Comparison of ENCODE assay signal across 13 cellular contexts in the genomic region with DNA sequence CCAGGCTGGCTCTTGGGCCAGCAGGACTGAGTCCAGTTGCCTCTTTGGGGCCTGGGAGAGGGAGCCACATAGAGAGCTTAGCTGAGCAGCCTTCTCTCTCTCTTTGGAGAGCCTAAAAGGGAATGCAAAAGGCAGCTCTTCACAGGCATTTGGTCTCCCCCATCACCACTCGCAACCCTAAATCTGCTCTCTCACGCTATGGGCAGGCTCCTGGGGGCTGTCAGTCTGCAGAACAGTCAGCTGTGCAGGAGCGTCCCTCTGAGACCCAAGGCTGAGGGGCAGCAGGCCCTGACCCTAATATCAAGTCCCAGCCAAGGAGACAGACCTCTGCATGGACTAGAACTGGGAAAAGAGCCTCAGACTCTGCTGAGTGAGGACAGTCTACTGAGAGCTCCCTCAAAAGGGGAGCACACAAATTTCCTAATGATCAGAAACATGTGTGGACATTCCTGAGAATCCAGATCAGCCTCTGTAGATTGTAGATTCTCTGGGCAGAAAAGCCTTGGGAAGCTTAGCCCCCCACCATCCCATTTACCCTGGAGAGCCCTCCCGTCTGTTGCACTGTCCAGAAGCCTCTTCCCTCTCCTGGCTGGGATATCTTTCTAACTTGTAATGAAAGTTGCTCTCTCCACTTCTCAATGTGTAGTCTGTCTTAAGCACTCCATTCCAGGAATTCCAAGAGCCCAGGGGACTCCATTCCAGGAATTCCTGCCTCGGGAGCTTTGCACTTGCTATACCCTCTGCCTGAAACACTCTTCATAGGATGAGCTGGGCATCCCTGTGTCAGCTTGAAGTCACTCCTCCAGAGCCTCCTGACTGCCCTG.
DNase-seq lines count a peak whose midpoint lies in the region; ATAC-seq and TF ChIP-seq lines count a peak whose summit lies in the region.
"Had no signal": no experiment of that assay in that cellular context is flagged by ENCODE, and none has a peak within 500 bp of the region (broad histone marks: within the 10 kb centered on the region; RNA-seq: fewer than 3 reads in every experiment).

No MANE protein-coding gene starts in this region.

- no peak for TF ChIP-seq POLR2A in breast epithelium (IDR thresholded peaks at IDR 0.05)

- no peaks in the 10 kb centered on the region for H3K4me1 ChIP-seq in breast epithelium
- H3K4me1 ChIP-seq: SJCRH30, uterus had no signal

- peak overlapping the region; percentile 17 to 38 for H3K27ac ChIP-seq in breast epithelium
- H3K27ac ChIP-seq: SJCRH30, uterus had no signal

- peak overlapping the region; percentile 47 for H3K4me3 Mint-ChIP-seq in natural killer cell
- H3K4me3 Mint-ChIP-seq in natural killer cell treated with Interleukin-12 subunit alpha and Interleukin-12 subunit beta and Interleukin-15 and Interleukin-18, amount 100 ng/mL, for 72 hours, result no peak overlapping the region
- H3K4me3 Mint-ChIP-seq in immature natural killer cell, result peak overlapping the region; percentile 49 to 87 (median 81)
- H3K4me3 Mint-ChIP-seq: B cell had no signal

- H3K9me3 ChIP-seq in breast epithelium, result no peaks in the 10 kb centered on the region
- H3K9me3 ChIP-seq: SJCRH30, uterus had no signal

- H3K27ac Mint-ChIP-seq in natural killer cell (peak overlapping the region; percentile 81 to 91), immature natural killer cell (peak overlapping the region; percentile 5 to 91 (median 77))
- H3K27ac Mint-ChIP-seq in natural killer cell treated with Interleukin-12 subunit alpha and Interleukin-12 subunit beta and Interleukin-15 and Interleukin-18, amount 100 ng/mL, for 72 hours, result peak overlapping the region in 1 of 2 donors; percentile 59
- H3K27ac Mint-ChIP-seq: B cell had no signal

- no peaks in the 10 kb centered on the region for H3K9me3 Mint-ChIP-seq in natural killer cell
- H3K9me3 Mint-ChIP-seq in natural killer cell treated with Interleukin-12 subunit alpha and Interleukin-12 subunit beta and Interleukin-15 and Interleukin-18, amount 100 ng/mL, for 72 hours, result no peaks in the 10 kb centered on the region
- H3K9me3 Mint-ChIP-seq in immature natural killer cell, result peaks cover 0 to 2% (median under 1%) of the 10 kb centered on the region in 6 donors

- peaks cover 23 to 49% of the 10 kb centered on the region in 2 donors for H3K4me1 Mint-ChIP-seq in natural killer cell
- H3K4me1 Mint-ChIP-seq in natural killer cell treated with Interleukin-12 subunit alpha and Interleukin-12 subunit beta and Interleukin-15 and Interleukin-18, amount 100 ng/mL, for 72 hours (ENCODE audit: low read depth in 2 of 2), result peaks cover 34 to 39% of the 10 kb centered on the region in 2 donors
- peaks cover 40 to 44% of the 10 kb centered on the region in 2 donors for H3K4me1 Mint-ChIP-seq in immature natural killer cell
- H3K4me1 Mint-ChIP-seq: B cell had no signal

- no peaks in the 10 kb centered on the region for H3K36me3 ChIP-seq in breast epithelium
- H3K36me3 ChIP-seq: SJCRH30, uterus had no signal

- ATAC-seq in natural killer cell (no peak), GM18867 (IDR thresholded peaks at IDR 0.05; ENCODE audit: unreplicated experiment) (no peak)
- ATAC-seq in natural killer cell treated with Interleukin-12 subunit alpha and Interleukin-12 subunit beta and Interleukin-15 and Interleukin-18, amount 100 ng/mL, for 72 hours, result no peak

- H3K27me3 Mint-ChIP-seq in natural killer cell (ENCODE audit: low read depth in 2 of 2) (no peaks in the 10 kb centered on the region), immature natural killer cell (ENCODE audit: low read depth in 3 of 3) (peaks cover 0 to 5% (median 4%) of the 10 kb centered on the region in 3 donors)
- H3K27me3 Mint-ChIP-seq in natural killer cell treated with Interleukin-12 subunit alpha and Interleukin-12 subunit beta and Interleukin-15 and Interleukin-18, amount 100 ng/mL, for 72 hours, result peaks cover 0 to 2% of the 10 kb centered on the region in 2 donors
- H3K27me3 Mint-ChIP-seq: B cell had no signal

- no peaks in the 10 kb centered on the region for H3K27me3 ChIP-seq in breast epithelium
- H3K27me3 ChIP-seq: SJCRH30, uterus had no signal

- H3K4me3 ChIP-seq in breast epithelium, result no peak overlapping the region
- H3K4me3 ChIP-seq: SJCRH30, uterus had no signal

- intact Hi-C loops in natural killer cell (cut with micrococcal nuclease) (no loop called here), breast epithelium (cut with DNase I; ENCODE audit: low total_unique reads) (no loop called here)

- H3K36me3 Mint-ChIP-seq in natural killer cell, result no peaks in the 10 kb centered on the region
- H3K36me3 Mint-ChIP-seq in natural killer cell treated with Interleukin-12 subunit alpha and Interleukin-12 subunit beta and Interleukin-15 and Interleukin-18, amount 100 ng/mL, for 72 hours, result no peaks in the 10 kb centered on the region
- H3K36me3 Mint-ChIP-seq in immature natural killer cell, result peaks cover 0 to 7% (median 0%) of the 10 kb centered on the region in 3 donors

- DNase-seq in natural killer cell, result no peak
- no peak for DNase-seq in natural killer cell treated with Interleukin-12 subunit alpha and Interleukin-12 subunit beta and Interleukin-15 and Interleukin-18, amount 100 ng/mL, for 72 hours (ENCODE audit: low spot score)
- DNase-seq in breast epithelium (ENCODE audit: low spot score in 2 of 2), result peak in 1 of 2 donors; percentile 21
- no peak for DNase-seq in immature natural killer cell
- no peak for DNase-seq in mesenteric fat pad (ENCODE audit: low spot score)
- DNase-seq in NOMO-1 (lab: John Stamatoyannopoulos, UW; ENCODE audit: unreplicated experiment in 2 of 2), result no peak
- DNase-seq in NCI-H345 treated with DMSO at 0.1 percent for 48 hours (lab: John Stamatoyannopoulos, UW; ENCODE audit: unreplicated experiment), result no peak
- DNase-seq: glutamatergic neuron, NCI-H1436, uterus had no signal

- no peak for TF ChIP-seq CTCF in natural killer cell (IDR thresholded peaks at IDR 0.05)
- no peak for TF ChIP-seq CTCF in breast epithelium (IDR thresholded peaks at IDR 0.05)
